1 cellular context compared by ENCODE assay signal in the genomic region with DNA sequence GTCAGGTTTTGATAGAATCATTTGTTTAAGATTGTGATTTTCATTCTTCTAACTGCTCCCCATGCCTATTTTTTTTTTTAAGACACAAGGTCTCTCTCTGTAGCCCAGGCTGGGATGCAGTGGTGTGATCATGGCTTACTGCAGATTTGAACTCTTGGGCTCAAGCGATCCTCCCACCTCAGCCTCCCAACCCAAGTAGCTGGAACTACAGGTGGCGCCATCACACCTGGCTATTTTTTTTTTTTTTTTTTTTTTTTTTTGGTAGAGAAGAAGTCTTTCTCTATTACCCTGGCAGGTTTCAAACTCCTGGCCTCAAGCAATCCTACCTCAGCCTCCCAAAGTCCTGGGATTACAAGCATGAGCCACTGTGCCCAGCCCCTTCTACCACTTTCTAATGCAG.
TF ChIP-seq lines count a peak whose summit lies in the region.

No MANE protein-coding gene starts in this region.

TF ChIP-seq in HepG2, 621 proteins besides CTCF, POLR2A, EP300 and RAD21 (continued from another document):
- TF ChIP-seq SKIL (CRISPR knock-in tag; IDR thresholded peaks at IDR 0.05; ENCODE audit: borderline replicate concordance) = no peak
- TF ChIP-seq, protein P1, sequence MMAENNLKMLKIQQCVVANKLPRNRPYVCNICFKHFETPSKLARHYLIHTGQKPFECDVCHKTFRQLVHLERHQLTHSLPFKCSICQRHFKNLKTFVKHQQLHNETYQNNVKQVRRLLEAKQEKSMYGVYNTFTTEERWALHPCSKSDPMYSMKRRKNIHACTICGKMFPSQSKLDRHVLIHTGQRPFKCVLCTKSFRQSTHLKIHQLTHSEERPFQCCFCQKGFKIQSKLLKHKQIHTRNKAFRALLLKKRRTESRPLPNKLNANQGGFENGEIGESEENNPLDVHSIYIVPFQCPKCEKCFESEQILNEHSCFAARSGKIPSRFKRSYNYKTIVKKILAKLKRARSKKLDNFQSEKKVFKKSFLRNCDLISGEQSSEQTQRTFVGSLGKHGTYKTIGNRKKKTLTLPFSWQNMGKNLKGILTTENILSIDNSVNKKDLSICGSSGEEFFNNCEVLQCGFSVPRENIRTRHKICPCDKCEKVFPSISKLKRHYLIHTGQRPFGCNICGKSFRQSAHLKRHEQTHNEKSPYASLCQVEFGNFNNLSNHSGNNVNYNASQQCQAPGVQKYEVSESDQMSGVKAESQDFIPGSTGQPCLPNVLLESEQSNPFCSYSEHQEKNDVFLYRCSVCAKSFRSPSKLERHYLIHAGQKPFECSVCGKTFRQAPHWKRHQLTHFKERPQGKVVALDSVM (CRISPR knock-in tag; IDR thresholded peaks at IDR 0.05) = peak; percentile 39; the same call in 1 of the 2 replicates
- TF ChIP-seq ZC3H13 (CRISPR knock-in tag; IDR thresholded peaks at IDR 0.05) = no peak
